In the genomic region with DNA sequence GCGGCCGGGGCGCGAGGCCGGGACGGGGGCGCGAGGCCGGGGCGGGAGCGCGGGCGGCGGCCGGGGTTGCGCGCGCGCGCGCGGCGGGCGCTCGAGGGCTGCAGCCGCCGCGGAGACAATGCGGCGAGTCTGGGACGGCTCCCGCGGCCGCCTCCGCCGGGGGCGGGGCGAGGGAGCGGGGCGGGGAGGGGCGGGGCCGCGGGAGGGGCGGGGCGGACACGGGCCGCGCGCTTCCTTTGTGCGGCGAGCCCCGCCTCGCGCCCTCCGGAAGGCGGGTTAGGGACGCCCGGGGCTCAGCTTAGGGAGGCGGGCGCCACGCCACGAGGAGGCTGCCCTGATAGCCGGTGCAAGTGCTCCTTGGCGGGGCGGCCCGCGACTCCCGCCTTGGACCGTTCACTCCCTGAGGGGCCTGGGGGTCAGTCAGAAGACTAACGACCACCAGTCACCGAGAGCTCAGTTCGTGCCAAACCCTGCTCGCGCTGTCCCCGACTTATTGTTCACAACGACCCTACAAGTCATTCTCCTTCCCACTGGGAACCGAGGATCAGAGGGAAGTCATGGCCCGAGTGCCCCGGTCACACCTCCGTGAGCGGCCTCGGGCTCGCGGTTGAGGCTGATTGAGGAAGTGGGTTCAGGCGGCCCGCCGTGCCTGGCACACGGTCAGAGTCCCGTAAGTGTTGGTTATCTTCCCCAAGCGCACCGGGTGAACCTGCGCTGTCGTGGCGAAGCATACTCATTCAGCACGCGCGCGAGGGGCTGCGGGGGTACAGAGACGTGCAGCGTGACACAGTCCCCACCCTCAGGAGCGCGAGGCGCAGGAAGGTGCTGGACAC, we compare ENCODE assay signal across 1 cellular context.
TF ChIP-seq lines count a peak whose summit lies in the region.

No MANE protein-coding gene starts in this region.

TF ChIP-seq in K562, 482 proteins besides CTCF, POLR2A, EP300 and RAD21 (continued from another document and continues in another):
- TF ChIP-seq ZBTB49 (CRISPR knock-in tag; IDR thresholded peaks at IDR 0.05; ENCODE audit: borderline replicate concordance) (no peak), TEAD1 (CRISPR knock-in tag; IDR thresholded peaks at IDR 0.05) (peak in 1 of 2 experiments; percentile 22; a peak in 1 of 4 replicates), NR4A1 (CRISPR knock-in tag; IDR thresholded peaks at IDR 0.05) (no peak), NR4A1 (tag; IDR thresholded peaks at IDR 0.05) (0 out of 2 replicates have a peak, but pooled peaks have one; percentile 49), ZNF133 (CRISPR knock-in tag; IDR thresholded peaks at IDR 0.05) (no peak), KDM1A (IDR thresholded peaks at IDR 0.05) (no peak), NCOA2 (IDR thresholded peaks at IDR 0.05; ENCODE audit: partially characterized antibody in 2 of 2) (no peak), HDAC2 (IDR thresholded peaks at IDR 0.05) (peak; percentile 81), CEBPG (CRISPR knock-in tag; IDR thresholded peaks at IDR 0.05) (no peak; the same call in 1 of the 2 replicates), CEBPG (tag; conservative IDR thresholded peaks at IDR 0.05 in 1 of 2, IDR thresholded peaks at IDR 0.05 in 1 of 2) (no peak), CHD1 (IDR thresholded peaks at IDR 0.05; ENCODE audit: low read length) (peak; percentile 83), PHB (CRISPR knock-in tag; IDR thresholded peaks at IDR 0.05) (no peak), KAT2B (IDR thresholded peaks at IDR 0.05; ENCODE audit: low read depth, low read length) (no peak), RBM34 (IDR thresholded peaks at IDR 0.05; ENCODE audit: borderline replicate concordance, insufficient read depth, low read length) (no peak), ZNF134 (CRISPR knock-in tag; conservative IDR thresholded peaks at IDR 0.05) (no peak), SAFB2 (IDR thresholded peaks at IDR 0.05; ENCODE audit: borderline replicate concordance, low read depth, low read length, severe bottlenecking) (no peak), ZNF586 (CRISPR knock-in tag; conservative IDR thresholded peaks at IDR 0.05) (no peak), NR1H2 (CRISPR knock-in tag; IDR thresholded peaks at IDR 0.05) (peak; percentile 10; the same call in 1 of the 2 replicates), NR2F6 (CRISPR knock-in tag; IDR thresholded peaks at IDR 0.05) (no peak), HDAC3 (IDR thresholded peaks at IDR 0.05; ENCODE audit: borderline replicate concordance, partially characterized antibody) (no peak), HMG20A (CRISPR knock-in tag; conservative IDR thresholded peaks at IDR 0.05) (no peak), UBTF (IDR thresholded peaks at IDR 0.05; ENCODE audit: borderline replicate concordance in 1 of 2, low read depth in 2 of 2, low read length in 2 of 2) (peak; percentile 33 to 36; a peak in 1 of 4 replicates), MNT (conservative IDR thresholded peaks at IDR 0.05) (peak; percentile 79 to 90), ZNF696 (CRISPR knock-in tag; conservative IDR thresholded peaks at IDR 0.05) (no peak), ATF1 (CRISPR knock-in tag; IDR thresholded peaks at IDR 0.05) (no peak), ATF1 (tag; IDR thresholded peaks at IDR 0.05) (peak; percentile 75), ATF4 (CRISPR knock-in tag; IDR thresholded peaks at IDR 0.05) (0 out of 2 replicates have a peak, but pooled peaks have one; percentile 6), MAZ (CRISPR knock-in tag; conservative IDR thresholded peaks at IDR 0.05 in 1 of 2, IDR thresholded peaks at IDR 0.05 in 1 of 2) (peak; percentile 79 to 84; a peak in 3 of 4 replicates)
- TF ChIP-seq, protein P1, sequence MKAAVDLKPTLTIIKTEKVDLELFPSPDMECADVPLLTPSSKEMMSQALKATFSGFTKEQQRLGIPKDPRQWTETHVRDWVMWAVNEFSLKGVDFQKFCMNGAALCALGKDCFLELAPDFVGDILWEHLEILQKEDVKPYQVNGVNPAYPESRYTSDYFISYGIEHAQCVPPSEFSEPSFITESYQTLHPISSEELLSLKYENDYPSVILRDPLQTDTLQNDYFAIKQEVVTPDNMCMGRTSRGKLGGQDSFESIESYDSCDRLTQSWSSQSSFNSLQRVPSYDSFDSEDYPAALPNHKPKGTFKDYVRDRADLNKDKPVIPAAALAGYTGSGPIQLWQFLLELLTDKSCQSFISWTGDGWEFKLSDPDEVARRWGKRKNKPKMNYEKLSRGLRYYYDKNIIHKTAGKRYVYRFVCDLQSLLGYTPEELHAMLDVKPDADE (conservative IDR thresholded peaks at IDR 0.05; ENCODE audit: control insufficient read depth, low read depth, low read length), result peak; percentile 53; the same call in 1 of the 2 replicates
- TF ChIP-seq, protein P2, sequence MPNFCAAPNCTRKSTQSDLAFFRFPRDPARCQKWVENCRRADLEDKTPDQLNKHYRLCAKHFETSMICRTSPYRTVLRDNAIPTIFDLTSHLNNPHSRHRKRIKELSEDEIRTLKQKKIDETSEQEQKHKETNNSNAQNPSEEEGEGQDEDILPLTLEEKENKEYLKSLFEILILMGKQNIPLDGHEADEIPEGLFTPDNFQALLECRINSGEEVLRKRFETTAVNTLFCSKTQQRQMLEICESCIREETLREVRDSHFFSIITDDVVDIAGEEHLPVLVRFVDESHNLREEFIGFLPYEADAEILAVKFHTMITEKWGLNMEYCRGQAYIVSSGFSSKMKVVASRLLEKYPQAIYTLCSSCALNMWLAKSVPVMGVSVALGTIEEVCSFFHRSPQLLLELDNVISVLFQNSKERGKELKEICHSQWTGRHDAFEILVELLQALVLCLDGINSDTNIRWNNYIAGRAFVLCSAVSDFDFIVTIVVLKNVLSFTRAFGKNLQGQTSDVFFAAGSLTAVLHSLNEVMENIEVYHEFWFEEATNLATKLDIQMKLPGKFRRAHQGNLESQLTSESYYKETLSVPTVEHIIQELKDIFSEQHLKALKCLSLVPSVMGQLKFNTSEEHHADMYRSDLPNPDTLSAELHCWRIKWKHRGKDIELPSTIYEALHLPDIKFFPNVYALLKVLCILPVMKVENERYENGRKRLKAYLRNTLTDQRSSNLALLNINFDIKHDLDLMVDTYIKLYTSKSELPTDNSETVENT (CRISPR knock-in tag; IDR thresholded peaks at IDR 0.05), result peak; percentile 40
- TF ChIP-seq, protein P3, sequence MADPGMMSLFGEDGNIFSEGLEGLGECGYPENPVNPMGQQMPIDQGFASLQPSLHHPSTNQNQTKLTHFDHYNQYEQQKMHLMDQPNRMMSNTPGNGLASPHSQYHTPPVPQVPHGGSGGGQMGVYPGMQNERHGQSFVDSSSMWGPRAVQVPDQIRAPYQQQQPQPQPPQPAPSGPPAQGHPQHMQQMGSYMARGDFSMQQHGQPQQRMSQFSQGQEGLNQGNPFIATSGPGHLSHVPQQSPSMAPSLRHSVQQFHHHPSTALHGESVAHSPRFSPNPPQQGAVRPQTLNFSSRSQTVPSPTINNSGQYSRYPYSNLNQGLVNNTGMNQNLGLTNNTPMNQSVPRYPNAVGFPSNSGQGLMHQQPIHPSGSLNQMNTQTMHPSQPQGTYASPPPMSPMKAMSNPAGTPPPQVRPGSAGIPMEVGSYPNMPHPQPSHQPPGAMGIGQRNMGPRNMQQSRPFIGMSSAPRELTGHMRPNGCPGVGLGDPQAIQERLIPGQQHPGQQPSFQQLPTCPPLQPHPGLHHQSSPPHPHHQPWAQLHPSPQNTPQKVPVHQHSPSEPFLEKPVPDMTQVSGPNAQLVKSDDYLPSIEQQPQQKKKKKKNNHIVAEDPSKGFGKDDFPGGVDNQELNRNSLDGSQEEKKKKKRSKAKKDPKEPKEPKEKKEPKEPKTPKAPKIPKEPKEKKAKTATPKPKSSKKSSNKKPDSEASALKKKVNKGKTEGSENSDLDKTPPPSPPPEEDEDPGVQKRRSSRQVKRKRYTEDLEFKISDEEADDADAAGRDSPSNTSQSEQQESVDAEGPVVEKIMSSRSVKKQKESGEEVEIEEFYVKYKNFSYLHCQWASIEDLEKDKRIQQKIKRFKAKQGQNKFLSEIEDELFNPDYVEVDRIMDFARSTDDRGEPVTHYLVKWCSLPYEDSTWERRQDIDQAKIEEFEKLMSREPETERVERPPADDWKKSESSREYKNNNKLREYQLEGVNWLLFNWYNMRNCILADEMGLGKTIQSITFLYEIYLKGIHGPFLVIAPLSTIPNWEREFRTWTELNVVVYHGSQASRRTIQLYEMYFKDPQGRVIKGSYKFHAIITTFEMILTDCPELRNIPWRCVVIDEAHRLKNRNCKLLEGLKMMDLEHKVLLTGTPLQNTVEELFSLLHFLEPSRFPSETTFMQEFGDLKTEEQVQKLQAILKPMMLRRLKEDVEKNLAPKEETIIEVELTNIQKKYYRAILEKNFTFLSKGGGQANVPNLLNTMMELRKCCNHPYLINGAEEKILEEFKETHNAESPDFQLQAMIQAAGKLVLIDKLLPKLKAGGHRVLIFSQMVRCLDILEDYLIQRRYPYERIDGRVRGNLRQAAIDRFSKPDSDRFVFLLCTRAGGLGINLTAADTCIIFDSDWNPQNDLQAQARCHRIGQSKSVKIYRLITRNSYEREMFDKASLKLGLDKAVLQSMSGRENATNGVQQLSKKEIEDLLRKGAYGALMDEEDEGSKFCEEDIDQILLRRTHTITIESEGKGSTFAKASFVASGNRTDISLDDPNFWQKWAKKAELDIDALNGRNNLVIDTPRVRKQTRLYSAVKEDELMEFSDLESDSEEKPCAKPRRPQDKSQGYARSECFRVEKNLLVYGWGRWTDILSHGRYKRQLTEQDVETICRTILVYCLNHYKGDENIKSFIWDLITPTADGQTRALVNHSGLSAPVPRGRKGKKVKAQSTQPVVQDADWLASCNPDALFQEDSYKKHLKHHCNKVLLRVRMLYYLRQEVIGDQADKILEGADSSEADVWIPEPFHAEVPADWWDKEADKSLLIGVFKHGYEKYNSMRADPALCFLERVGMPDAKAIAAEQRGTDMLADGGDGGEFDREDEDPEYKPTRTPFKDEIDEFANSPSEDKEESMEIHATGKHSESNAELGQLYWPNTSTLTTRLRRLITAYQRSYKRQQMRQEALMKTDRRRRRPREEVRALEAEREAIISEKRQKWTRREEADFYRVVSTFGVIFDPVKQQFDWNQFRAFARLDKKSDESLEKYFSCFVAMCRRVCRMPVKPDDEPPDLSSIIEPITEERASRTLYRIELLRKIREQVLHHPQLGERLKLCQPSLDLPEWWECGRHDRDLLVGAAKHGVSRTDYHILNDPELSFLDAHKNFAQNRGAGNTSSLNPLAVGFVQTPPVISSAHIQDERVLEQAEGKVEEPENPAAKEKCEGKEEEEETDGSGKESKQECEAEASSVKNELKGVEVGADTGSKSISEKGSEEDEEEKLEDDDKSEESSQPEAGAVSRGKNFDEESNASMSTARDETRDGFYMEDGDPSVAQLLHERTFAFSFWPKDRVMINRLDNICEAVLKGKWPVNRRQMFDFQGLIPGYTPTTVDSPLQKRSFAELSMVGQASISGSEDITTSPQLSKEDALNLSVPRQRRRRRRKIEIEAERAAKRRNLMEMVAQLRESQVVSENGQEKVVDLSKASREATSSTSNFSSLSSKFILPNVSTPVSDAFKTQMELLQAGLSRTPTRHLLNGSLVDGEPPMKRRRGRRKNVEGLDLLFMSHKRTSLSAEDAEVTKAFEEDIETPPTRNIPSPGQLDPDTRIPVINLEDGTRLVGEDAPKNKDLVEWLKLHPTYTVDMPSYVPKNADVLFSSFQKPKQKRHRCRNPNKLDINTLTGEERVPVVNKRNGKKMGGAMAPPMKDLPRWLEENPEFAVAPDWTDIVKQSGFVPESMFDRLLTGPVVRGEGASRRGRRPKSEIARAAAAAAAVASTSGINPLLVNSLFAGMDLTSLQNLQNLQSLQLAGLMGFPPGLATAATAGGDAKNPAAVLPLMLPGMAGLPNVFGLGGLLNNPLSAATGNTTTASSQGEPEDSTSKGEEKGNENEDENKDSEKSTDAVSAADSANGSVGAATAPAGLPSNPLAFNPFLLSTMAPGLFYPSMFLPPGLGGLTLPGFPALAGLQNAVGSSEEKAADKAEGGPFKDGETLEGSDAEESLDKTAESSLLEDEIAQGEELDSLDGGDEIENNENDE (IDR thresholded peaks at IDR 0.05; ENCODE audit: low read depth, low read length), result no peak
